14 cellular contexts compared by ENCODE assay signal in genomic region chr3:42055291-42055690, GRCh38. TPM values are rescaled to one million over a fixed set of nuclear protein-coding genes. Genes with fewer than 3 reads are reported as not detected.
DNase-seq lines count a peak whose midpoint lies in the region; ATAC-seq and TF ChIP-seq lines count a peak whose summit lies in the region.
"Had no signal": no experiment of that assay in that cellular context is flagged by ENCODE, and none has a peak within 500 bp of the region (broad histone marks: within the 10 kb centered on the region; RNA-seq: fewer than 3 reads in every experiment).

No MANE protein-coding gene starts in this region.

- H4K91ac ChIP-seq in IMR-90 (ENCODE audit: insufficient read depth, low read depth, low read length): no peak overlapping the region

- H3K4me3 ChIP-seq in IMR-90 (ENCODE audit: insufficient read depth, low read depth, low read length) (no peak overlapping the region), mammary epithelial cell (replicated peaks in 1 of 3; ENCODE audit: insufficient read depth in 1 of 3, low read depth in 2 of 3, low read length in 3 of 3) (no peak overlapping the region), skeletal muscle satellite cell (ENCODE audit: low read length) (no peak overlapping the region)
- H3K4me3 ChIP-seq: adrenal gland, Peyer's patch, suprapubic skin had no signal

- peak overlapping the region; percentile 89 for H3K18ac ChIP-seq in IMR-90 (ENCODE audit: low read depth, low read length)

- H2BK20ac ChIP-seq in IMR-90 (ENCODE audit: low read depth, low read length): peak overlapping the region; percentile 16; the same call in 1 of the 2 replicates

- intact Hi-C loops in IMR-90 (cut with micrococcal nuclease) (loop anchor here (1.0 kb wide), 1 partner anchor 23 kb away; no protein-coding TSS in a partner anchor), mammary epithelial cell (cut with micrococcal nuclease) (loop anchor here (1.0 to 2.0 kb wide), 2 partner anchors 18 to 41 kb away; no protein-coding TSS in a partner anchor)

- H3K56ac ChIP-seq in IMR-90 (ENCODE audit: extremely low read depth, insufficient read depth, low read length): no peak overlapping the region

- dilution Hi-C loops in IMR-90 (cut with HindIII; ENCODE audit: low sequenced_read_pairs, unreplicated experiment) (no loop called here), mammary epithelial cell (cut with HindIII; ENCODE audit: low sequenced_read_pairs) (no loop called here)

- H3K27me3 ChIP-seq in IMR-90 (ENCODE audit: control insufficient read depth, insufficient read depth, low read length) (no peaks in the 10 kb centered on the region), mammary epithelial cell (ENCODE audit: insufficient read depth, low read length) (no peaks in the 10 kb centered on the region), skeletal muscle satellite cell (ENCODE audit: control insufficient read depth, insufficient read depth, low read length) (no peaks in the 10 kb centered on the region)
- H3K27me3 ChIP-seq: adrenal gland, Peyer's patch, suprapubic skin had no signal

- H2AFZ ChIP-seq in IMR-90 (replicated peaks; ENCODE audit: low read length, poor library complexity) (no peak overlapping the region), mammary epithelial cell (ENCODE audit: low read depth, low read length) (no peak overlapping the region)

- POLR2A ChIA-PET in IMR-90 (lab: Charles Lee; ENCODE audit: unreplicated experiment): interaction anchor here (0.6 kb wide), 1 partner anchor 40 kb away, joined by 4 read pairs; no protein-coding TSS in a partner anchor

- peaks cover 64% of the 10 kb centered on the region for H3K79me2 ChIP-seq in mammary epithelial cell (ENCODE audit: insufficient read depth, low read length)

- no peak overlapping the region for H2AK5ac ChIP-seq in IMR-90 (ENCODE audit: low read depth, low read length)

- H3K36me3 Mint-ChIP-seq in activated naive CD8-positive, alpha-beta T cell treated with anti-CD3 and anti-CD28 coated beads for 36 hours: no peaks in the 10 kb centered on the region

- no peaks in the 10 kb centered on the region for H3K9me3 Mint-ChIP-seq in activated naive CD8-positive, alpha-beta T cell treated with anti-CD3 and anti-CD28 coated beads for 36 hours

- H3K27me3 Mint-ChIP-seq in activated naive CD8-positive, alpha-beta T cell treated with anti-CD3 and anti-CD28 coated beads for 36 hours: no peaks in the 10 kb centered on the region

- CTCF ChIA-PET in IMR-90 (lab: Yijun Ruan, JAX): interaction anchor here (1.0 kb wide), 3 partner anchors 43 to 136 kb away, joined by 3 to 5 read pairs (median 3); no protein-coding TSS in a partner anchor
- CTCF ChIA-PET in mammary epithelial cell (lab: Charles Lee; ENCODE audit: low non-redundant PET): no interaction called here

- in situ Hi-C loops in IMR-90 (cut with MboI; ENCODE audit: low sequenced_read_pairs): no loop called here
- in situ Hi-C loops in mammary epithelial cell (cut with MboI; ENCODE audit: low sequenced_read_pairs in 2 of 2): no loop called here

- peak overlapping the region; percentile 81 for H2BK5ac ChIP-seq in IMR-90 (ENCODE audit: low read depth, low read length, poor library complexity, severe bottlenecking)

- H3K4me1 ChIP-seq in IMR-90 (ENCODE audit: control insufficient read depth, insufficient read depth, low read length) (peaks cover 26% of the 10 kb centered on the region), mammary epithelial cell (ENCODE audit: insufficient read depth, low read length) (peaks cover 30% of the 10 kb centered on the region), skeletal muscle satellite cell (ENCODE audit: control insufficient read depth, insufficient read depth, low read length) (peaks cover 37% of the 10 kb centered on the region)

- WGBS in IMR-90 (ENCODE audit: extremely low coverage in 2 of 2, insufficient read length in 1 of 2), 2 experiments: no CpG with 5 or more reads among the region's 3 CpGs
- 50% methylated on average over 3 of the region's 3 CpGs for WGBS in mammary epithelial cell (ENCODE audit: low coverage, missing lambda C conversion rate)

- ATAC-seq in IMR-90 (ENCODE audit: low read depth): peak; percentile 65
- no peak for ATAC-seq in GM21423 (IDR thresholded peaks at IDR 0.05; ENCODE audit: unreplicated experiment)
- ATAC-seq in HG03039 (IDR thresholded peaks at IDR 0.05; ENCODE audit: unreplicated experiment): no peak

- no peak overlapping the region for H3K4me3 Mint-ChIP-seq in activated naive CD8-positive, alpha-beta T cell treated with anti-CD3 and anti-CD28 coated beads for 36 hours

- H3K9ac ChIP-seq in IMR-90 (ENCODE audit: low read depth, low read length) (no peak overlapping the region), mammary epithelial cell (ENCODE audit: insufficient read depth, low read length) (no peak overlapping the region), skeletal muscle satellite cell (ENCODE audit: low read depth, low read length) (peak overlapping the region; percentile 50)

- peaks cover 32% of the 10 kb centered on the region for H3K9me1 ChIP-seq in IMR-90 (ENCODE audit: insufficient read depth, low read length)

- H3K27ac Mint-ChIP-seq in activated naive CD8-positive, alpha-beta T cell treated with anti-CD3 and anti-CD28 coated beads for 36 hours: no peak overlapping the region

- H2BK15ac ChIP-seq in IMR-90 (ENCODE audit: low read depth, low read length): no peak overlapping the region

- peaks cover 22 to 67% of the 10 kb centered on the region in 2 experiments; a peak in 3 of 4 replicates for H3K79me1 ChIP-seq in IMR-90 (ENCODE audit: low read depth in 1 of 2, low read length in 2 of 2)

- peak overlapping the region in 1 of 2 experiments; percentile 44; a peak in 1 of 4 replicates for H4K8ac ChIP-seq in IMR-90 (ENCODE audit: low read depth in 2 of 2, low read length in 2 of 2)

- H3K4me2 ChIP-seq in IMR-90 (ENCODE audit: low read depth, low read length): 0 out of 2 replicates have a peak overlapping the region, but pooled peaks have one; percentile 10
- peak overlapping the region; percentile 1 for H3K4me2 ChIP-seq in mammary epithelial cell (ENCODE audit: insufficient read depth, low read depth, low read length)
- H3K4me2 ChIP-seq in skeletal muscle satellite cell (ENCODE audit: low read length): no peak overlapping the region

- H3K4me1 Mint-ChIP-seq in activated naive CD8-positive, alpha-beta T cell treated with anti-CD3 and anti-CD28 coated beads for 36 hours: peaks cover 25% of the 10 kb centered on the region

- H2BK120ac ChIP-seq in IMR-90 (ENCODE audit: low read depth, low read length): peak overlapping the region; percentile 20; the same call in 1 of the 2 replicates

- H3K4ac ChIP-seq in IMR-90 (ENCODE audit: low read depth, low read length): peak overlapping the region; percentile 33; the same call in 1 of the 2 replicates

- DNase-seq in IMR-90 (peak; percentile 85), mammary epithelial cell (peak; percentile 89), iris pigment epithelial cell (ENCODE audit: low read depth) (peak; percentile 97)
- DNase-seq in activated naive CD8-positive, alpha-beta T cell treated with anti-CD3 and anti-CD28 coated beads for 36 hours: no peak
- DNase-seq: activated CD4-positive, alpha-beta T cell treated with anti-CD3 and anti-CD28 coated beads for 1 hour; COR-L47; NCI-H1436 treated with DMSO at 0.1 percent for 48 hours; NCI-H510A treated with DMSO at 0.1 percent for 48 hours; Peyer's patch had no signal

- TF ChIP-seq CTCF in IMR-90 (conservative IDR thresholded peaks at IDR 0.05; ENCODE audit: low read depth, low read length) (no peak), mammary epithelial cell (conservative IDR thresholded peaks at IDR 0.05 in 1 of 2, IDR thresholded peaks at IDR 0.05 in 1 of 2; ENCODE audit: extremely low read depth in 1 of 2, insufficient read depth in 1 of 2, low read depth in 1 of 2, low read length in 2 of 2) (no peak)

- H3K14ac ChIP-seq in IMR-90 (replicated peaks; ENCODE audit: low read depth, low read length): 0 out of 2 replicates have a peak overlapping the region, but pooled peaks have one; percentile 33

- no peaks in the 10 kb centered on the region for H3K9me3 ChIP-seq in IMR-90 (ENCODE audit: control insufficient read depth, insufficient read depth, low read length)
- no peaks in the 10 kb centered on the region for H3K9me3 ChIP-seq in mammary epithelial cell (replicated peaks; ENCODE audit: insufficient read depth, low read length)
- no peaks in the 10 kb centered on the region for H3K9me3 ChIP-seq in skeletal muscle satellite cell (replicated peaks; ENCODE audit: low read length)
- H3K9me3 ChIP-seq: adrenal gland, Peyer's patch, suprapubic skin had no signal

- H3K27ac ChIP-seq in IMR-90 (ENCODE audit: insufficient read depth, low read length) (peak overlapping the region; percentile 75; the same call in 1 of the 2 replicates), mammary epithelial cell (ENCODE audit: insufficient read depth, low read depth, low read length) (peak overlapping the region; percentile 62)
- H3K27ac ChIP-seq: adrenal gland, suprapubic skin had no signal

- TF ChIP-seq RAD21 in IMR-90 (IDR thresholded peaks at IDR 0.05; ENCODE audit: low read length): no peak

- H4K20me1 ChIP-seq in IMR-90 (ENCODE audit: insufficient read depth, low read length) (0 out of 2 replicates have a peak, but pooled peaks cover 3% of the 10 kb centered on the region), mammary epithelial cell (ENCODE audit: insufficient read depth, low read length) (no peaks in the 10 kb centered on the region)

- H2AK9ac ChIP-seq in IMR-90 (replicated peaks; ENCODE audit: low read depth, low read length, poor library complexity): no peak overlapping the region

- H3K23ac ChIP-seq in IMR-90 (ENCODE audit: low read depth, low read length): no peak overlapping the region; the same call in 1 of the 2 replicates

- BruUV-seq in IMR-90 (replicated peaks; lab: Mats Ljungman, UMichigan) (no TSS peak), mammary epithelial cell (replicated peaks; lab: Mats Ljungman, UMichigan) (no TSS peak)

- H3K36me3 ChIP-seq in IMR-90 (ENCODE audit: control insufficient read depth, insufficient read depth, low read length) (no peaks in the 10 kb centered on the region), mammary epithelial cell (ENCODE audit: insufficient read depth, low read length) (no peaks in the 10 kb centered on the region), skeletal muscle satellite cell (ENCODE audit: insufficient read depth, low read length) (no peaks in the 10 kb centered on the region)
- H3K36me3 ChIP-seq: adrenal gland, Peyer's patch, suprapubic skin had no signal

- peak overlapping the region; percentile 67 for H4K5ac ChIP-seq in IMR-90 (ENCODE audit: low read depth, low read length)

- no peak for TF ChIP-seq POLR2A in IMR-90 (IDR thresholded peaks at IDR 0.05; ENCODE audit: low read depth, low read length)

RNA-seq across cellular contexts. Expression of gene TRAK1, which starts 35.9 kb away (rescaled TPM):
- total RNA-seq in IMR-90 (2012; rRNA removed): 26.7 and 28.1 TPM in 2 replicates
- 21.7 and 25.6 TPM in 2 replicates for polyA plus RNA-seq in IMR-90 (2012; rRNA removed)
- polyA plus RNA-seq in IMR-90 (2012; cell fraction: cytosol; rRNA removed): 11.6 and 17.8 TPM in 2 replicates
- 30.8 and 31.5 TPM in 2 replicates for polyA plus RNA-seq in IMR-90 (2012; cell fraction: nucleus; rRNA removed; ENCODE audit: low replicate concordance)
- 10 to 100 TPM; 64.5 to 67.2 TPM for total RNA-seq in mammary epithelial cell
- polyA plus RNA-seq in mammary epithelial cell: 36.6 TPM
- 56.6 TPM for polyA minus RNA-seq in mammary epithelial cell
- total RNA-seq in skeletal muscle satellite cell (2012; rRNA removed): 21.0 and 32.5 TPM in 2 replicates
- total RNA-seq in activated naive CD8-positive, alpha-beta T cell treated with anti-CD3 and anti-CD28 coated beads for 36 hours: 10 to 100 TPM; 22.3 to 22.8 TPM
